Comparison of ENCODE assay signal across 26 cellular contexts in the genomic region with DNA sequence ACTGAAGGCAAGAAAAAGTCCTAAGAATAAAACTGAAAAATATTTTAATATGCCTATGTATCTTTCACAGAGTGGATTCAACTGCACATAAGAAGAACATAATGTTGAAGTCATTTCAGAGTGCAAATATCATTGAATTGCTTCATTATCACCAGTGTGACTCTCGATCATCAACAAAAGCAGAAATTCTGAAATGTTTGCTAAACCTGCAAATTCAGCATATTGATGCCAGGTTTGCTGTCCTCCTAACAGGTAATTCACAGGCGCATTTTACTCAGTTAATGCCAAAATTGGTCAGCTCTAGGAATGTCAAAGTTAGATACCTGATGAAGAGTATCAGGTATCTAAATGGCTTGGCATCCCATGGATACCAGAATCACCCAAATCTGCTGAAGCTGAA.
"Had no signal": no experiment of that assay in that cellular context is flagged by ENCODE, and none has a peak within 500 bp of the region (broad histone marks: within the 10 kb centered on the region; RNA-seq: fewer than 3 reads in every experiment).

No MANE protein-coding gene starts in this region.

- H3K9me3 ChIP-seq: Peyer's patch, SJCRH30, SK-N-SH had no signal

- H3K27me3 Mint-ChIP-seq: activated B cell treated with CpG ODN at 0.5 μM for 24 hours; activated CD4-positive, alpha-beta memory T cell treated with anti-CD3 and anti-CD28 coated beads for 36 hours; activated CD4-positive, alpha-beta T cell treated with anti-CD3 and anti-CD28 coated beads, Interleukin-2, amount 10 ng/mL, durations not matched to agents 7 days and 5 days; brain had no signal

- H3K4me1 ChIP-seq: Peyer's patch, SJCRH30 had no signal

- H3K4me3 ChIP-seq: Peyer's patch, SJCRH30 had no signal

- H3K9me2 ChIP-seq: SK-N-SH had no signal

- H3K9ac ChIP-seq: SK-N-SH had no signal

- H3K27ac Mint-ChIP-seq: activated CD4-positive, alpha-beta T cell treated with anti-CD3 and anti-CD28 coated beads, Interleukin-2, amount 10 ng/mL, durations not matched to agents 7 days and 5 days had no signal

- H3K27me3 ChIP-seq: Peyer's patch, SJCRH30 had no signal

- H3K27ac ChIP-seq: Peyer's patch, RWPE1, SJCRH30 had no signal

- H3K4me1 Mint-ChIP-seq: activated B cell treated with CpG ODN at 0.5 μM for 24 hours, brain had no signal

- H3K9me3 Mint-ChIP-seq: activated B cell treated with CpG ODN at 0.5 μM for 24 hours; activated CD4-positive, alpha-beta memory T cell treated with anti-CD3 and anti-CD28 coated beads for 36 hours; activated CD4-positive, alpha-beta T cell treated with anti-CD3 and anti-CD28 coated beads, Interleukin-2, amount 10 ng/mL, durations not matched to agents 7 days and 5 days; brain had no signal

- H3K4me2 ChIP-seq: SK-N-SH had no signal

- FAIRE-seq: astrocyte had no signal

- H3K4me3 Mint-ChIP-seq: activated B cell treated with CpG ODN at 0.5 μM for 24 hours; activated CD4-positive, alpha-beta memory T cell treated with anti-CD3 and anti-CD28 coated beads for 36 hours; activated CD4-positive, alpha-beta T cell treated with anti-CD3 and anti-CD28 coated beads, Interleukin-2, amount 10 ng/mL, durations not matched to agents 7 days and 5 days; brain had no signal

- DNase-seq: activated B cell treated with CpG ODN at 0.5 μM for 24 hours; activated CD4-positive, alpha-beta memory T cell treated with anti-CD3 and anti-CD28 coated beads for 36 hours; activated CD4-positive, alpha-beta T cell treated with anti-CD3 and anti-CD28 coated beads for 1 hour; activated CD4-positive, alpha-beta T cell treated with anti-CD3 and anti-CD28 coated beads, Interleukin-2, amount 10 ng/mL, durations not matched to agents 7 days and 5 days; activated CD8-positive, alpha-beta memory T cell treated with anti-CD3 and anti-CD28 coated beads for 24 hours; activated naive CD4-positive, alpha-beta T cell treated with anti-CD3 and anti-CD28 coated beads, Interleukin-2, amount 50 U/mL, for 16 hours; activated T-cell treated with anti-CD3 and anti-CD28 coated beads, Interleukin-2, amount 50 U/mL, for 48 hours; amygdala; NCI-H1092; NCI-H1417; NCI-H1930; NCI-H2107; NCI-H2171 treated with DMSO at 0.1 percent for 48 hours; NCI-H345; NCI-H510A; NCI-H526 treated with DMSO at 0.1 percent for 48 hours; NCI-H82; OCI-M1; Peyer's patch; Right ventricle myocardium superior; SJCRH30; SK-N-SH; SW 1271 had no signal
